In genomic region chr7:5348134-5349004, GRCh38 we compare ENCODE assay signal across 2 cellular contexts.
TF ChIP-seq lines count a peak whose summit lies in the region.

No MANE protein-coding gene starts in this region.

TF ChIP-seq in SK-N-SH, 30 proteins besides CTCF, POLR2A, EP300 and RAD21 (continued from another document):
- TF ChIP-seq REST (IDR thresholded peaks at IDR 0.05; ENCODE audit: low read depth, low read length) (no peak), CHD2 (IDR thresholded peaks at IDR 0.05; ENCODE audit: low read length, partially characterized antibody) (no peak), USF2 (IDR thresholded peaks at IDR 0.05; ENCODE audit: borderline replicate concordance, low read depth, low read length) (no peak), MXI1 (IDR thresholded peaks at IDR 0.05; ENCODE audit: low read depth, low read length) (no peak), MAX (IDR thresholded peaks at IDR 0.05; ENCODE audit: low read depth) (no peak), RXRA (IDR thresholded peaks at IDR 0.05; ENCODE audit: borderline replicate concordance, low read depth) (no peak), TCF12 (IDR thresholded peaks at IDR 0.05) (no peak), TAF1 (IDR thresholded peaks at IDR 0.05; ENCODE audit: borderline replicate concordance, low read depth, low read length) (no peak), FOXM1 (IDR thresholded peaks at IDR 0.05; ENCODE audit: low read depth) (no peak)

TF ChIP-seq in SK-N-SH treated with all-trans-retinoic acid at 6 μM for 48 hours, 23 proteins besides CTCF, POLR2A, EP300 and RAD21 (continued from another document):
- TF ChIP-seq POU6F1 (CRISPR knock-in tag; IDR thresholded peaks at IDR 0.05; ENCODE audit: borderline replicate concordance, low read depth) (no peak), BACH2 (CRISPR knock-in tag; IDR thresholded peaks at IDR 0.05; ENCODE audit: borderline replicate concordance) (no peak), TOX (CRISPR knock-in tag; IDR thresholded peaks at IDR 0.05; ENCODE audit: borderline replicate concordance) (no peak)
